Comparison of ENCODE assay signal across 25 cellular contexts in the genomic region with DNA sequence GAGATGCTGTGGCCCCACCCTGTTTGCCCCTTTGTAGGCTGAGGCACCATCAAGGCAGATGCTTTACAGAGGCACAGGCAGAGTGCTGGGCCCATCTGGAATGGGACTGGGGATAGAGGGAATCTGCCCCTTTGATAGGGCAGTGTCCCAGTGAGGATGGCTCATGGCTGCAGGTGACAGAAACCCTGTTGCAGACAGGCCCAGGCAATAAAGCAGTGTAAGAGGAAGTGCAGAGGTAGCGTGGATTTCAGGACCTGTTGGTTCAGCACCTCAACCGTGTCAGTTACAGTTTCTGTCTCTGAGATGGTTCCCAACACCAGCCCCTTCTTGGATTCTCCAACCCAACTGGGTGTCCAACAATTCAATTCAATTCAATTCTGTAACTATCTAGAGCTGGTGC.
"Had no signal": no experiment of that assay in that cellular context is flagged by ENCODE, and none has a peak within 500 bp of the region (broad histone marks: within the 10 kb centered on the region; RNA-seq: fewer than 3 reads in every experiment).

No MANE protein-coding gene starts in this region.

- ATAC-seq: gastrocnemius medialis; heart right ventricle; left lobe of liver; natural killer cell treated with Interleukin-12 subunit alpha and Interleukin-12 subunit beta and Interleukin-15 and Interleukin-18, amount 100 ng/mL, for 72 hours; pancreas; right lobe of liver; stimulated activated memory B cell treated with anti-CD40 and anti-IgM and Interleukin-4, amounts not matched to agents 10 μg/mL and 1 μg/mL and 100 μg/mL, for 72 hours; stimulated activated naive CD8-positive, alpha-beta T cell treated with anti-CD3 and anti-CD28 coated beads, Interleukin-15, amount 100 ng/mL, for 72 hours; upper lobe of right lung had no signal

- H3K27me3 ChIP-seq: esophagus muscularis mucosa, gastrocnemius medialis, heart right ventricle, neural progenitor cell, pancreas, right lobe of liver, testis, tibial nerve, upper lobe of right lung, vagina had no signal

- H3K27ac Mint-ChIP-seq: mesothelial cell of epicardium; natural killer cell treated with Interleukin-12 subunit alpha and Interleukin-12 subunit beta and Interleukin-15 and Interleukin-18, amount 100 ng/mL, for 72 hours; neural progenitor cell; progenitor cell of endocrine pancreas; stimulated activated memory B cell treated with anti-CD40 and anti-IgM and Interleukin-4, amounts not matched to agents 10 μg/mL and 1 μg/mL and 100 μg/mL, for 72 hours had no signal

- H3K4me3 ChIP-seq: esophagus muscularis mucosa, gastrocnemius medialis, heart right ventricle, neural progenitor cell, pancreas, right lobe of liver, testis, tibial nerve, upper lobe of right lung, vagina had no signal

- H3K4me1 ChIP-seq: neural progenitor cell, testis, tibial nerve had no signal

- H3K36me3 Mint-ChIP-seq: mesothelial cell of epicardium; natural killer cell treated with Interleukin-12 subunit alpha and Interleukin-12 subunit beta and Interleukin-15 and Interleukin-18, amount 100 ng/mL, for 72 hours; neural progenitor cell; stimulated activated memory B cell treated with anti-CD40 and anti-IgM and Interleukin-4, amounts not matched to agents 10 μg/mL and 1 μg/mL and 100 μg/mL, for 72 hours had no signal

- H3K36me3 ChIP-seq: esophagus muscularis mucosa, gastrocnemius medialis, heart right ventricle, neural progenitor cell, pancreas, right lobe of liver, tibial nerve, upper lobe of right lung, vagina had no signal

- DNase-seq: effector memory CD4-positive, alpha-beta T cell; gastrocnemius medialis; heart right ventricle; hypothalamus; kidney glomerular epithelial cell; nucleus accumbens; right lobe of liver; stimulated activated CD4-positive, alpha-beta T cell treated with anti-CD3 and anti-CD28 coated beads, Interleukin-15, amount 100 ng/mL, for 24 hours; stimulated activated CD4-positive, alpha-beta T cell treated with anti-CD3 and anti-CD28 coated beads, Interleukin-1b, Interleukin-23, amount 100 ng/mL, for 48 hours; stimulated activated CD4-positive, alpha-beta T cell treated with anti-CD3 and anti-CD28 coated beads, Interleukin-4, amount 100 ng/mL, for 24 hours; stimulated activated naive CD8-positive, alpha-beta T cell treated with anti-CD3 and anti-CD28 coated beads, Interleukin-15, amount 100 ng/mL, for 72 hours; testis had no signal

- H3K4me3 Mint-ChIP-seq: mesothelial cell of epicardium; natural killer cell treated with Interleukin-12 subunit alpha and Interleukin-12 subunit beta and Interleukin-15 and Interleukin-18, amount 100 ng/mL, for 72 hours; neural progenitor cell; stimulated activated memory B cell treated with anti-CD40 and anti-IgM and Interleukin-4, amounts not matched to agents 10 μg/mL and 1 μg/mL and 100 μg/mL, for 72 hours; stimulated activated naive CD8-positive, alpha-beta T cell treated with anti-CD3 and anti-CD28 coated beads, Interleukin-15, amount 100 ng/mL, for 72 hours had no signal

- H2AFZ ChIP-seq: neural progenitor cell had no signal

- FAIRE-seq: endometrium, islet of Langerhans, pancreas had no signal

- H3K4me1 Mint-ChIP-seq: neural progenitor cell had no signal

- H3K27me3 Mint-ChIP-seq: natural killer cell treated with Interleukin-12 subunit alpha and Interleukin-12 subunit beta and Interleukin-15 and Interleukin-18, amount 100 ng/mL, for 72 hours; progenitor cell of endocrine pancreas; stimulated activated memory B cell treated with anti-CD40 and anti-IgM and Interleukin-4, amounts not matched to agents 10 μg/mL and 1 μg/mL and 100 μg/mL, for 72 hours; stimulated activated naive CD8-positive, alpha-beta T cell treated with anti-CD3 and anti-CD28 coated beads, Interleukin-15, amount 100 ng/mL, for 72 hours had no signal

- H3K9me3 ChIP-seq: esophagus muscularis mucosa, gastrocnemius medialis, heart right ventricle, pancreas, right lobe of liver, testis, tibial nerve, upper lobe of right lung, vagina had no signal

- H3K27ac ChIP-seq: esophagus muscularis mucosa, gastrocnemius medialis, heart right ventricle, neural progenitor cell, pancreas, right lobe of liver, testis, tibial nerve, upper lobe of right lung, vagina had no signal

- H3K9ac ChIP-seq: neural progenitor cell had no signal

- H3K4me2 ChIP-seq: neural progenitor cell had no signal

- H3K9me3 Mint-ChIP-seq: mesothelial cell of epicardium; natural killer cell treated with Interleukin-12 subunit alpha and Interleukin-12 subunit beta and Interleukin-15 and Interleukin-18, amount 100 ng/mL, for 72 hours; neural progenitor cell; stimulated activated memory B cell treated with anti-CD40 and anti-IgM and Interleukin-4, amounts not matched to agents 10 μg/mL and 1 μg/mL and 100 μg/mL, for 72 hours; stimulated activated naive CD8-positive, alpha-beta T cell treated with anti-CD3 and anti-CD28 coated beads, Interleukin-15, amount 100 ng/mL, for 72 hours had no signal
